ENCODE assay signal across 13 cellular contexts in genomic region chr11:126148317-126148716, GRCh38.
"Had no signal": no experiment of that assay in that cellular context is flagged by ENCODE, and none has a peak within 500 bp of the region (broad histone marks: within the 10 kb centered on the region; RNA-seq: fewer than 3 reads in every experiment).

No MANE protein-coding gene starts in this region.

- H3K27ac ChIP-seq: cardiac muscle cell, foreskin keratinocyte, neutrophil, skin epidermis, transverse colon had no signal

- H3K36me3 ChIP-seq: cardiac muscle cell, neutrophil, transverse colon had no signal

- FAIRE-seq: astrocyte, colon, endothelial cell of umbilical vein had no signal

- H3K9me3 ChIP-seq: neutrophil, transverse colon had no signal

- ATAC-seq: activated CD8-positive, alpha-beta T cell treated with anti-CD3 and anti-CD28 coated beads, Interleukin-2, amount 10 ng/mL, durations not matched to agents 7 days and 5 days; activated naive CD8-positive, alpha-beta T cell treated with anti-CD3 and anti-CD28 coated beads, Interleukin-2, amount 50 U/mL, for 24 hours; stimulated activated effector memory CD8-positive, alpha-beta T cell treated with anti-CD3 and anti-CD28 coated beads, Interleukin-12 subunit alpha, Interleukin-12 subunit beta, amount 100 ng/mL, for 72 hours had no signal

- DNase-seq: activated CD4-positive, alpha-beta T cell treated with anti-CD3 and anti-CD28 coated beads for 1 hour; activated CD8-positive, alpha-beta T cell treated with anti-CD3 and anti-CD28 coated beads, Interleukin-2, amount 10 ng/mL, durations not matched to agents 7 days and 5 days; activated naive CD4-positive, alpha-beta T cell; activated naive CD8-positive, alpha-beta T cell treated with anti-CD3 and anti-CD28 coated beads, Interleukin-2, amount 50 U/mL, for 24 hours; foreskin keratinocyte; transverse colon had no signal

- H3K4me3 ChIP-seq: cardiac muscle cell, skin epidermis, transverse colon had no signal

- H3K4me1 ChIP-seq: foreskin keratinocyte had no signal

- H3K27me3 ChIP-seq: cardiac muscle cell, neutrophil had no signal
